Comparison of ENCODE assay signal across 1 cellular context in the genomic region with DNA sequence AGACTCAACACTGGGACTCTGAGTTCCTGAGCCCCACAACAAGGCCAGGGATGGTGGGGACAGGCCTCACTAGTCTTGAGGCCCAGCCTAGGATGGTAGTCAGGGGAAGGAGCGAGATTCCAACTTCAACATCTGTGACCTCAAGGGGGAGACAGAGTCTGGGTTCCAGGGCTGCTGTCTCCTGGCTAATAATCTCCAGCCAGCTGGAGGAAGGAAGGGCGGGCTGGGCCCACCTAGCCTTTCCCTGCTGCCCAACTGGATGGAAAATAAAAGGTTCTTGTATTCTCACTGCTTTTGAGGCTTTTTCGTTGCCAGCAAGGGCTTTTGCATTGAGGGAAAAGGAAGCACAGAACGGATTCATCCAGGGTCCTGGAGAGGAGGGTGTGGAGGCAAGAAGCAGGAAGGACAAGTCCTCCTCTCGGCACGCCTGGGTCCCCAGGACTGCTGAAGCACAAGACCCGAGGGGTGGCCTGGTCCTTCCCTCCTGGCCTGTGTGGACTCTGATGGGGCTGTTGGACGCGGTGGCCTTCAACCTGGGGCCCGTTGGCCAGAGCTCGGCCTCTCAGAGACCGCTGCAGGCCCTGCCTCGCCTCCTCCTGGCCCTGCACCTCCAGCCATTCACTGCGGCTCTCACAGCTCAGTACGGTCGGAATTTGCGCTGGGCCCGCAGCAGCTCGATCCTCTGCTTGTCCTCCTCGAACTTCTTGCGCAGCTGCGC.
TF ChIP-seq lines count a peak whose summit lies in the region.

No MANE protein-coding gene starts in this region.

TF ChIP-seq in HEK293, 187 proteins besides CTCF, POLR2A, EP300 and RAD21:
- TF ChIP-seq, protein P1, sequence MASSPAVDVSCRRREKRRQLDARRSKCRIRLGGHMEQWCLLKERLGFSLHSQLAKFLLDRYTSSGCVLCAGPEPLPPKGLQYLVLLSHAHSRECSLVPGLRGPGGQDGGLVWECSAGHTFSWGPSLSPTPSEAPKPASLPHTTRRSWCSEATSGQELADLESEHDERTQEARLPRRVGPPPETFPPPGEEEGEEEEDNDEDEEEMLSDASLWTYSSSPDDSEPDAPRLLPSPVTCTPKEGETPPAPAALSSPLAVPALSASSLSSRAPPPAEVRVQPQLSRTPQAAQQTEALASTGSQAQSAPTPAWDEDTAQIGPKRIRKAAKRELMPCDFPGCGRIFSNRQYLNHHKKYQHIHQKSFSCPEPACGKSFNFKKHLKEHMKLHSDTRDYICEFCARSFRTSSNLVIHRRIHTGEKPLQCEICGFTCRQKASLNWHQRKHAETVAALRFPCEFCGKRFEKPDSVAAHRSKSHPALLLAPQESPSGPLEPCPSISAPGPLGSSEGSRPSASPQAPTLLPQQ (tag by site-specific recombination; IDR thresholded peaks at IDR 0.05) = peak; percentile 88
- TF ChIP-seq ZFP69B (tag by site-specific recombination; IDR thresholded peaks at IDR 0.05) (peak; percentile 96), ZNF654 (tag by site-specific recombination; IDR thresholded peaks at IDR 0.05; ENCODE audit: low read depth) (peak; percentile 43), ZNF10 (tag by site-specific recombination; IDR thresholded peaks at IDR 0.05) (0 out of 2 replicates have a peak, but pooled peaks have one; percentile 34)
